15 cellular contexts compared by ENCODE assay signal in genomic region chr5:14164164-14164720, GRCh38. TPM values are rescaled to one million over a fixed set of nuclear protein-coding genes. Genes with fewer than 3 reads are reported as not detected.
A peak's percentile ranks its signal among the peaks of the same experiment; 100 is the strongest.
DNase-seq lines count a peak whose midpoint lies in the region; ATAC-seq and TF ChIP-seq lines count a peak whose summit lies in the region.
"Had no signal": no experiment of that assay in that cellular context is flagged by ENCODE, and none has a peak within 500 bp of the region (broad histone marks: within the 10 kb centered on the region; RNA-seq: fewer than 3 reads in every experiment).

No MANE protein-coding gene starts in this region.

- POLR2A ChIA-PET in AG04450 (lab: Yijun Ruan, JAX): interaction anchor here (1.8 kb wide), 1 partner anchor 8 kb away, joined by 5 read pairs; no protein-coding TSS in a partner anchor
- POLR2A ChIA-PET in IMR-90 (lab: Charles Lee; ENCODE audit: unreplicated experiment): no interaction called here

- H2BK20ac ChIP-seq in IMR-90 (ENCODE audit: low read depth, low read length): no peak overlapping the region

- H3K79me1 ChIP-seq in IMR-90 (ENCODE audit: low read depth in 1 of 2, low read length in 2 of 2): peaks cover 0 to 27% of the 10 kb centered on the region in 2 experiments; a peak in 2 of 4 replicates

- CTCF ChIA-PET in AG04450 (lab: Charles Lee) (interaction anchor here (0.6 to 1.9 kb wide), 4 partner anchors 10 to 191 kb away, joined by 3 to 5 read pairs (median 3); no protein-coding TSS in a partner anchor), IMR-90 (lab: Yijun Ruan, JAX) (no interaction called here)

- no peak overlapping the region for H3K23ac ChIP-seq in IMR-90 (ENCODE audit: low read depth, low read length)

- H2AK9ac ChIP-seq in IMR-90 (replicated peaks; ENCODE audit: low read depth, low read length, poor library complexity): no peak overlapping the region

- H4K20me1 ChIP-seq in IMR-90 (ENCODE audit: insufficient read depth, low read length): peaks cover 97% of the 10 kb centered on the region

- no peaks in the 10 kb centered on the region for H3K27me3 ChIP-seq in AG04450 (ENCODE audit: control insufficient read depth, insufficient read depth, low read length)
- H3K27me3 ChIP-seq in IMR-90 (ENCODE audit: control insufficient read depth, insufficient read depth, low read length): no peaks in the 10 kb centered on the region

- intact Hi-C loops in IMR-90 (cut with micrococcal nuclease) (no loop called here), lower leg skin (cut with DNase I; ENCODE audit: low total_unique reads) (no loop called here)

- TF ChIP-seq POLR2A in IMR-90 (IDR thresholded peaks at IDR 0.05; ENCODE audit: low read depth, low read length): no peak
- no peak for TF ChIP-seq POLR2A in lower leg skin (IDR thresholded peaks at IDR 0.05)

- no peak for ATAC-seq in IMR-90 (ENCODE audit: low read depth)
- ATAC-seq: A549, GM23338 had no signal

- H2BK120ac ChIP-seq in IMR-90 (ENCODE audit: low read depth, low read length): no peak overlapping the region

- dilution Hi-C loops in IMR-90 (cut with HindIII; ENCODE audit: low sequenced_read_pairs, unreplicated experiment): no loop called here

- H3K36me3 ChIP-seq in IMR-90 (ENCODE audit: control insufficient read depth, insufficient read depth, low read length) (peaks cover 29% of the 10 kb centered on the region), mesodermal cell (ENCODE audit: control insufficient read depth, insufficient read depth, low read length) (peaks cover 34% of the 10 kb centered on the region)

- no peak overlapping the region for H3K4me2 ChIP-seq in IMR-90 (ENCODE audit: low read depth, low read length)
- H3K4me2 ChIP-seq: GM23338 had no signal

- H3K18ac ChIP-seq in IMR-90 (ENCODE audit: low read depth, low read length): peak overlapping the region; percentile 19; the same call in 1 of the 2 replicates

- no peak overlapping the region for H3K56ac ChIP-seq in IMR-90 (ENCODE audit: extremely low read depth, insufficient read depth, low read length)

- peaks cover 35% of the 10 kb centered on the region for H3K9me1 ChIP-seq in IMR-90 (ENCODE audit: insufficient read depth, low read length)

- H2BK15ac ChIP-seq in IMR-90 (ENCODE audit: low read depth, low read length): peak overlapping the region; percentile 29; the same call in 2 of the 3 replicates

- DNase-seq in AG04450 (ENCODE audit: low read depth, low spot score) (no peak), IMR-90 (no peak), SK-MEL-5 (ENCODE audit: low read depth, low spot score) (peak; percentile 41), G401 (ENCODE audit: low spot score) (no peak), lower leg skin (ENCODE audit: low spot score in 2 of 2) (no peak)
- DNase-seq in stimulated activated CD4-positive, alpha-beta T cell treated with anti-CD3 and anti-CD28 coated beads, Interleukin-15, amount 100 ng/mL, for 24 hours: no peak
- DNase-seq: AML-193, DMS153, NCI-H1092 treated with DMSO at 0.1 percent for 48 hours, NCI-H2081 treated with DMSO at 0.1 percent for 48 hours, NCI-H446 treated with DMSO at 0.1 percent for 48 hours, NCI-H774 had no signal

- WGBS in IMR-90 (ENCODE audit: extremely low coverage in 2 of 2, insufficient read length in 1 of 2), 2 experiments: 100% methylated on average over 1 of the region's 3 CpGs; no CpG with 5 or more reads in 1 of the 2 experiments
- 83 to 100% methylated on average over 2 of the region's 3 CpGs for WGBS in mesodermal cell (ENCODE audit: insufficient coverage in 2 of 2), 2 experiments
- WGBS in lower leg skin, 2 donors: 86 to 90% methylated on average over 3 of the region's 3 CpGs

- peak overlapping the region; percentile 62; the same call in 1 of the 2 replicates for H4K5ac ChIP-seq in IMR-90 (ENCODE audit: low read depth, low read length)

- H4K91ac ChIP-seq in IMR-90 (ENCODE audit: insufficient read depth, low read depth, low read length): peak overlapping the region; percentile 21; the same call in 1 of the 2 replicates

- H3K9me3 ChIP-seq in AG04450 (ENCODE audit: control insufficient read depth, insufficient read depth, low read length) (peaks cover 4% of the 10 kb centered on the region; the same call in 1 of the 2 replicates), IMR-90 (ENCODE audit: control insufficient read depth, insufficient read depth, low read length) (peaks cover 2% of the 10 kb centered on the region; the same call in 1 of the 2 replicates), mesodermal cell (ENCODE audit: control insufficient read depth, low read length) (peaks cover 18% of the 10 kb centered on the region)

- peak overlapping the region; percentile 90 for H2BK5ac ChIP-seq in IMR-90 (ENCODE audit: low read depth, low read length, poor library complexity, severe bottlenecking)

- peak overlapping the region; percentile 44; the same call in 1 of the 2 replicates for H3K4ac ChIP-seq in IMR-90 (ENCODE audit: low read depth, low read length)

- peaks cover 37% of the 10 kb centered on the region for H3K4me1 ChIP-seq in IMR-90 (ENCODE audit: control insufficient read depth, insufficient read depth, low read length)
- peaks cover 41% of the 10 kb centered on the region for H3K4me1 ChIP-seq in mesodermal cell (ENCODE audit: control insufficient read depth, insufficient read depth, low read length, poor library complexity, severe bottlenecking)

- H3K9ac ChIP-seq in IMR-90 (ENCODE audit: low read depth, low read length): no peak overlapping the region

- no peak for TF ChIP-seq CTCF in AG04450 (IDR thresholded peaks at IDR 0.05; ENCODE audit: low read depth, low read length)
- no peak for TF ChIP-seq CTCF in IMR-90 (conservative IDR thresholded peaks at IDR 0.05; ENCODE audit: low read depth, low read length)
- no peak for TF ChIP-seq CTCF in lower leg skin (IDR thresholded peaks at IDR 0.05)

- TF ChIP-seq RAD21 in IMR-90 (IDR thresholded peaks at IDR 0.05; ENCODE audit: low read length): no peak

- no TSS peak for BruUV-seq in IMR-90 (replicated peaks; lab: Mats Ljungman, UMichigan)

- in situ Hi-C loops in IMR-90 (cut with MboI; ENCODE audit: low sequenced_read_pairs): no loop called here
- in situ Hi-C loops in SK-MEL-5 (cut with HindIII; ENCODE audit: low pct_unique_long_range_greater_than_20kb, low sequenced_read_pairs): no loop called here
- in situ Hi-C loops in G401 (cut with HindIII; ENCODE audit: low sequenced_read_pairs): no loop called here

- H2AFZ ChIP-seq in IMR-90 (replicated peaks; ENCODE audit: low read length, poor library complexity): no peak overlapping the region
- H2AFZ ChIP-seq: GM23338 had no signal

- peak overlapping the region; percentile 7 to 58; a peak in 3 of 4 replicates for H4K8ac ChIP-seq in IMR-90 (ENCODE audit: low read depth in 2 of 2, low read length in 2 of 2)

- peak overlapping the region; percentile 80 for H3K27ac ChIP-seq in AG04450 (ENCODE audit: low read depth, low read length)
- no peak overlapping the region for H3K27ac ChIP-seq in IMR-90 (ENCODE audit: insufficient read depth, low read length)
- H3K27ac ChIP-seq in mesodermal cell (ENCODE audit: low read depth, low read length, severe bottlenecking): peak overlapping the region; percentile 85

- 0 out of 2 replicates have a peak overlapping the region, but pooled peaks have one; percentile 8 for H3K14ac ChIP-seq in IMR-90 (replicated peaks; ENCODE audit: low read depth, low read length)

- H3K4me3 ChIP-seq in AG04450 (ENCODE audit: low read depth, low read length) (no peak overlapping the region), IMR-90 (ENCODE audit: insufficient read depth, low read depth, low read length) (no peak overlapping the region), mesodermal cell (ENCODE audit: extremely low read depth, insufficient read depth, low read length, poor library complexity, severe bottlenecking) (no peak overlapping the region), lower leg skin (ENCODE audit: low read depth, poor library complexity, severe bottlenecking) (no peak overlapping the region)
- H3K4me3 ChIP-seq: A549, GM23338 had no signal

- H2AK5ac ChIP-seq in IMR-90 (ENCODE audit: low read depth, low read length): no peak overlapping the region; the same call in 1 of the 2 replicates

TF ChIP-seq in IMR-90, 13 proteins besides CTCF, POLR2A, EP300 and RAD21:
- TF ChIP-seq RCOR1 (IDR thresholded peaks at IDR 0.05; ENCODE audit: insufficient replicate concordance, low read length) (no peak), CHD1 (IDR thresholded peaks at IDR 0.05; ENCODE audit: low read depth, low read length) (no peak), NFE2L2 (IDR thresholded peaks at IDR 0.05; ENCODE audit: low read depth, low read length) (no peak), FOS (IDR thresholded peaks at IDR 0.05; ENCODE audit: low read depth, low read length) (no peak), MAFK (IDR thresholded peaks at IDR 0.05; ENCODE audit: low read depth, low read length) (no peak), BHLHE40 (IDR thresholded peaks at IDR 0.05; ENCODE audit: low read depth, low read length) (no peak)
- TF ChIP-seq, protein P1, sequence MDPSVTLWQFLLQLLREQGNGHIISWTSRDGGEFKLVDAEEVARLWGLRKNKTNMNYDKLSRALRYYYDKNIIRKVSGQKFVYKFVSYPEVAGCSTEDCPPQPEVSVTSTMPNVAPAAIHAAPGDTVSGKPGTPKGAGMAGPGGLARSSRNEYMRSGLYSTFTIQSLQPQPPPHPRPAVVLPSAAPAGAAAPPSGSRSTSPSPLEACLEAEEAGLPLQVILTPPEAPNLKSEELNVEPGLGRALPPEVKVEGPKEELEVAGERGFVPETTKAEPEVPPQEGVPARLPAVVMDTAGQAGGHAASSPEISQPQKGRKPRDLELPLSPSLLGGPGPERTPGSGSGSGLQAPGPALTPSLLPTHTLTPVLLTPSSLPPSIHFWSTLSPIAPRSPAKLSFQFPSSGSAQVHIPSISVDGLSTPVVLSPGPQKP (IDR thresholded peaks at IDR 0.05; ENCODE audit: borderline replicate concordance, low read depth, low read length): no peak

RNA-seq across cellular contexts. Expression of gene TRIO, which starts 21.1 kb away (rescaled TPM):
- polyA plus RNA-seq in AG04450 (2011; rRNA removed) (268 TPM in 2 replicates), IMR-90 (2012; rRNA removed) (206 and 225 TPM in 2 replicates)
- polyA minus RNA-seq in AG04450 (2011; rRNA and poly(A)+ RNA removed): 933 and 1,222 TPM in 2 replicates
- total RNA-seq in IMR-90 (2012; rRNA removed) (487 and 522 TPM in 2 replicates), lower leg skin (100 to 1,000 TPM in 1 of 4 donors, 10 to 100 TPM in 3; 47.8 to 101 (median 64.5) TPM)
- polyA plus RNA-seq in IMR-90 (2012; cell fraction: cytosol; rRNA removed): 126 and 196 TPM in 2 replicates
- polyA plus RNA-seq in IMR-90 (2012; cell fraction: nucleus; rRNA removed; ENCODE audit: low replicate concordance): 1,045 and 1,428 TPM in 2 replicates
- total RNA-seq in SK-MEL-5 (2014; rRNA removed; shearing (Covaris generic)): 150 and 176 TPM in 2 replicates
- polyA plus RNA-seq in SK-MEL-5 (2015; cell fraction: cytosol; rRNA removed): 109 and 126 TPM in 2 replicates
- polyA plus RNA-seq in SK-MEL-5 (2015; cell fraction: nucleus; rRNA removed): 316 and 397 TPM in 2 replicates
- polyA plus RNA-seq in mesodermal cell (2013, experiment 1 of 2): 49.7 TPM
- 42.9 TPM for polyA plus RNA-seq in mesodermal cell (2013, experiment 2 of 2)
- total RNA-seq in G401 (2014; rRNA removed; shearing (Covaris generic)): 42.1 and 50.0 TPM in 2 replicates
